ENCODE assay signal across 1 cellular context in the genomic region with DNA sequence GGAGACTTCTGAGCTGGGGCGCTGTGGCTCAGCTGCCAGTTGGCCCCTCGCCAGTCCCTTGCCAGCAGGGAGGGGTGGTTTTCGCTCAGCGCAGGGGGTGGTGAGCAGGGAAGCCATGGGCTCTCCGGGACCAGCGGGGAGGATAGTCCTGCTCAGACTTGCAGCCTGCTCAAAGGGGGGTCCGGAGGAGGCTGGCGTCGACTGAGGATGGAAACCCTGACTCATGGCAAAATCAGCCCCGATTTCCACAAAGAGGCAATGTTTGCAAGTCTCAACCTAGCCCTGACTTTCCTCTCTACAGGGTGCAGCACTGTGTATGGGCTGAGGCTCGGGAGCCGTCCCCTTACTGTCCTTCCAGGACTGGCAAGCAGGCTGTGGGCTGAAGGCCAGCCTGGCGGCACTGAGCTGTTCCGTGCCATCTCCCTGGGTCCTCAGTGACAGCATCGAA.
TF ChIP-seq lines count a peak whose summit lies in the region.

No MANE protein-coding gene starts in this region.

TF ChIP-seq in WTC11, 78 proteins besides CTCF, POLR2A, EP300 and RAD21 (continued from another document):
- no peak for TF ChIP-seq GRHL2 (CRISPR knock-in tag; IDR thresholded peaks at IDR 0.05; ENCODE audit: insufficient replicate concordance, severe bottlenecking)
- TF ChIP-seq, protein P1, sequence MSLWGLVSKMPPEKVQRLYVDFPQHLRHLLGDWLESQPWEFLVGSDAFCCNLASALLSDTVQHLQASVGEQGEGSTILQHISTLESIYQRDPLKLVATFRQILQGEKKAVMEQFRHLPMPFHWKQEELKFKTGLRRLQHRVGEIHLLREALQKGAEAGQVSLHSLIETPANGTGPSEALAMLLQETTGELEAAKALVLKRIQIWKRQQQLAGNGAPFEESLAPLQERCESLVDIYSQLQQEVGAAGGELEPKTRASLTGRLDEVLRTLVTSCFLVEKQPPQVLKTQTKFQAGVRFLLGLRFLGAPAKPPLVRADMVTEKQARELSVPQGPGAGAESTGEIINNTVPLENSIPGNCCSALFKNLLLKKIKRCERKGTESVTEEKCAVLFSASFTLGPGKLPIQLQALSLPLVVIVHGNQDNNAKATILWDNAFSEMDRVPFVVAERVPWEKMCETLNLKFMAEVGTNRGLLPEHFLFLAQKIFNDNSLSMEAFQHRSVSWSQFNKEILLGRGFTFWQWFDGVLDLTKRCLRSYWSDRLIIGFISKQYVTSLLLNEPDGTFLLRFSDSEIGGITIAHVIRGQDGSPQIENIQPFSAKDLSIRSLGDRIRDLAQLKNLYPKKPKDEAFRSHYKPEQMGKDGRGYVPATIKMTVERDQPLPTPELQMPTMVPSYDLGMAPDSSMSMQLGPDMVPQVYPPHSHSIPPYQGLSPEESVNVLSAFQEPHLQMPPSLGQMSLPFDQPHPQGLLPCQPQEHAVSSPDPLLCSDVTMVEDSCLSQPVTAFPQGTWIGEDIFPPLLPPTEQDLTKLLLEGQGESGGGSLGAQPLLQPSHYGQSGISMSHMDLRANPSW (CRISPR knock-in tag; conservative IDR thresholded peaks at IDR 0.05; ENCODE audit: low read depth) = no peak
- TF ChIP-seq TEAD4 (CRISPR knock-in tag; IDR thresholded peaks at IDR 0.05) = no peak
- no peak for TF ChIP-seq SOX15 (CRISPR knock-in tag; IDR thresholded peaks at IDR 0.05)
- no peak for TF ChIP-seq PRRX2 (CRISPR knock-in tag; IDR thresholded peaks at IDR 0.05)
- no peak for TF ChIP-seq TCF7 (CRISPR knock-in tag; IDR thresholded peaks at IDR 0.05; ENCODE audit: low read depth)
- no peak for TF ChIP-seq HMGA2 (CRISPR knock-in tag; IDR thresholded peaks at IDR 0.05)
- TF ChIP-seq, protein P2, sequence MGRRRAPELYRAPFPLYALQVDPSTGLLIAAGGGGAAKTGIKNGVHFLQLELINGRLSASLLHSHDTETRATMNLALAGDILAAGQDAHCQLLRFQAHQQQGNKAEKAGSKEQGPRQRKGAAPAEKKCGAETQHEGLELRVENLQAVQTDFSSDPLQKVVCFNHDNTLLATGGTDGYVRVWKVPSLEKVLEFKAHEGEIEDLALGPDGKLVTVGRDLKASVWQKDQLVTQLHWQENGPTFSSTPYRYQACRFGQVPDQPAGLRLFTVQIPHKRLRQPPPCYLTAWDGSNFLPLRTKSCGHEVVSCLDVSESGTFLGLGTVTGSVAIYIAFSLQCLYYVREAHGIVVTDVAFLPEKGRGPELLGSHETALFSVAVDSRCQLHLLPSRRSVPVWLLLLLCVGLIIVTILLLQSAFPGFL (CRISPR knock-in tag; IDR thresholded peaks at IDR 0.05; ENCODE audit: borderline replicate concordance) = no peak
- TF ChIP-seq ZNF423 (CRISPR knock-in tag; IDR thresholded peaks at IDR 0.05) = no peak
